8 cellular contexts compared by ENCODE assay signal in genomic region chr16:67841816-67842508, GRCh38. TPM values are rescaled to one million over a fixed set of nuclear protein-coding genes. Genes with fewer than 3 reads are reported as not detected.
DNase-seq lines count a peak whose midpoint lies in the region; ATAC-seq and TF ChIP-seq lines count a peak whose summit lies in the region.

Gene THAP11 (plus strand): TSS chr16:67842320. CDS start chr16:67842555, 235 bp downstream.

- H3K27me3 ChIP-seq in parathyroid adenoma (ENCODE audit: control insufficient read depth, insufficient read depth, low read length) (no peaks in the 10 kb centered on the region), tibial artery (no peaks in the 10 kb centered on the region)

- ATAC-seq in HG02763 (IDR thresholded peaks at IDR 0.05; ENCODE audit: unreplicated experiment): peak; percentile 46
- peak; percentile 83 for ATAC-seq in Right ventricle myocardium superior (ENCODE audit: poor library complexity)

- peaks cover 5% of the 10 kb centered on the region for H3K79me2 ChIP-seq in parathyroid adenoma

- DNase-seq in NCI-H1417 (lab: John Stamatoyannopoulos, UW) (peak; percentile 95 to 97 (median 96)), SW 1271 (lab: John Stamatoyannopoulos, UW) (peak; percentile 87 to 94), Right ventricle myocardium superior (peak; percentile 95), tibial artery (peak; percentile 91 to 96)
- peak; percentile 81 for DNase-seq in activated naive CD8-positive, alpha-beta T cell treated with anti-CD3 and anti-CD28 coated beads, Interleukin-2, amount 50 U/mL, for 16 hours (ENCODE audit: low read depth, low spot score)

- H3K27ac ChIP-seq in parathyroid adenoma: peak within 1 kb of the TSS; percentile 99
- H3K27ac ChIP-seq in tibial artery: peak within 1 kb of the TSS; percentile 97 to 99

- no peaks in the 10 kb centered on the region for H3K36me3 ChIP-seq in parathyroid adenoma (ENCODE audit: control insufficient read depth, insufficient read depth, low read length)
- no peaks in the 10 kb centered on the region for H3K36me3 ChIP-seq in tibial artery

- H3K4me2 ChIP-seq in parathyroid adenoma (ENCODE audit: low read length): peak within 1 kb of the TSS; percentile 84

- H3K9me3 ChIP-seq in parathyroid adenoma (ENCODE audit: control insufficient read depth, low read length): no peaks in the 10 kb centered on the region
- H3K9me3 ChIP-seq in tibial artery: no peaks in the 10 kb centered on the region

- intact Hi-C loops in Right ventricle myocardium superior (cut with DNase I) (no loop called here), tibial artery (cut with DNase I; ENCODE audit: low total_unique reads) (no loop called here)

- H3K4me3 ChIP-seq in parathyroid adenoma (ENCODE audit: low read depth, low read length): peak within 1 kb of the TSS; percentile 100
- H3K4me3 ChIP-seq in tibial artery: peak within 1 kb of the TSS; percentile 66 to 81

- H2AFZ ChIP-seq in parathyroid adenoma: peak within 1 kb of the TSS; percentile 96

- H3K4me1 ChIP-seq in parathyroid adenoma (peaks cover 13% of the 10 kb centered on the region), tibial artery (peaks cover 15 to 42% (median 34%) of the 10 kb centered on the region in 4 donors)

- H3K9ac ChIP-seq in parathyroid adenoma: peak within 1 kb of the TSS; percentile 81

- peak; percentile 93 for TF ChIP-seq CTCF in GM12873 (IDR thresholded peaks at IDR 0.05; ENCODE audit: insufficient read depth, low read depth, low read length, missing control alignments)
- peak; percentile 93 for TF ChIP-seq CTCF in parathyroid adenoma (IDR thresholded peaks at IDR 0.05)
- peak; percentile 90 to 92 for TF ChIP-seq CTCF in tibial artery (IDR thresholded peaks at IDR 0.05)

RNA-seq across cellular contexts. Expression of gene THAP11, which starts in this region (rescaled TPM):
- total RNA-seq in Right ventricle myocardium superior: 31.1 TPM

Comparison
In these comparisons a context has a peak if more than half of its experiments do, and no peak if none do; other contexts are left out.
1. Peak in every context shown above with its lines: DNase-seq, ATAC-seq, H3K4me3 ChIP-seq and H3K27ac ChIP-seq.